In the genomic region with DNA sequence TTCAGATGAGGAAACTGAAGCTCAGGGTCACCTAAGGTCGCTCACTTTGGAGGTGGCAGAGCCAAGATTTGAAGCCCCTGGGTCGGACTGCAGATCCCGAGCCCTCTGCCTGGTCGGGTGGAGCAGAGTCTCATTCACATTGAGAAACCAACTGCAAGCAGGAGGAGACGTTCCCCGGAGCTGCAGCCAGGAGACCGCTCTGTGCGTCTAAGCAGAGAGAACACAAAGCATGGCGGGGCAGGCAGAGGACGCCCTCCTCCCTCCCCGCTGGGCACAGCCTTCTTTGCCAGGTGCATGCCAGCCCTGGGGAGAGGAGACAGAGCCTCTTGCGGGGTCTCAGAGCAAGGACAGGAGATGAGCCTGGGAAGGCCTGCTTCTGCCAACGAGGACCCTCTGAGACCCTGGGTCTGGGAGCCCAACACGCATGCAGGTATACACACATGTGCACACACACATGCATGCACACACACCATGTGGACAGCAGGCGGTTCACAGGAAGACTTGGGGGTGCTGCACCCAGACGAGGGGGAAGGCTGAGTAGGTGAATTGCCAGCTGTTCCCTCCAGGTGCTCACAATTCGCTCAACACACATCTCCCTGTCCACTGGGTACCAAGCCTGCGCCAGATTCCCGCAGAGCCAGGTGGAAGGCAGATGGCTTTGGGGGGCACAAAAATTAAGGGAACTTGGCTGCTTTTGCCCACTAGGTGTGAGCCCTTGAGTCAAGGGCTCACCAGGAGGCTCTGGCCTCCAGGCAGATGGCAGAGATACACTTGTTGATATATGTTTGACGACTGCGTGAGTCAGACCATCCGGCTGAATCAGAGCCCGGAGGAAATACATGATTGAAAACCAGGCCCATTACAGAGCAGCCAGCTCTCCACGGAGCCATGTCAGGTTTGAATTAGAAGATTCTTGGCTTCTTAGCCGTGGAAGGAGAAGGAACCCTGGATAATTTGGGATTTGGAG, we compare ENCODE assay signal across 1 cellular context.
TF ChIP-seq lines count a peak whose summit lies in the region.

No MANE protein-coding gene starts in this region.

TF ChIP-seq in SK-N-SH treated with all-trans-retinoic acid at 6 μM for 48 hours, 23 proteins besides CTCF, POLR2A, EP300 and RAD21 (continued from another document):
- TF ChIP-seq ZFP3 (CRISPR knock-in tag; IDR thresholded peaks at IDR 0.05) (no peak), ARNTL (CRISPR knock-in tag; IDR thresholded peaks at IDR 0.05; ENCODE audit: borderline replicate concordance, low read depth) (no peak), ZNF565 (CRISPR knock-in tag; conservative IDR thresholded peaks at IDR 0.05; ENCODE audit: low read depth) (no peak), CSDC2 (CRISPR knock-in tag; IDR thresholded peaks at IDR 0.05) (no peak), BACH2 (CRISPR knock-in tag; IDR thresholded peaks at IDR 0.05; ENCODE audit: borderline replicate concordance) (no peak)
